Comparison of ENCODE assay signal across 9 cellular contexts in the genomic region with DNA sequence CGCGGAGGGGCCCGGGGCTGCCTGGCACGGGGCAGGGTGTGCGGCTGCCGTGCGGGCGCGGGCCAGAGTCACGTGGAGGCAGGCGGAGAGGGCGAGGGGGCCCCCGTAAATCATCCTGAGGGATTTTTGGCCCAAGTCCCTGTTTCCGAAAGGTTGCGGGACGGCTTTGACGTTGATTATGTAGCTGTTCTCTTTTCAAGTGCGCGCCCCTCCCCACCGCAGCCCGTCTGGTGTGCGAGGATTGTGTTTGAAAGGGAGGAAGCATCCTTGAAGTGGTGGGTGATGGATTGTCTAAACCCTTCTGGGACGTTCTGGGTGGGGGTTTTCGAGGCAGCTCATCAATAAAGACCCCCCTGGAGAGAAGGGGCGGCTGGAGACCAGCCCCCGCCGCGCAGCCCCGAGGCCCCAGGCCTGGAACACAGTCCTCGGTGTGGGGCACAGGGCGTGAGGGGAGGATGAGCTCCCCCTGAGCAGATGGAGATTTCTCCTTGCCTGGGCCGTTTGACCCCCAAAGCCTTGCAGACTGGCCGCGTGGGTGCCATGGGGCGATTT. TPM values are rescaled to one million over a fixed set of nuclear protein-coding genes. Genes with fewer than 3 reads are reported as not detected.
DNase-seq lines count a peak whose midpoint lies in the region; ATAC-seq and TF ChIP-seq lines count a peak whose summit lies in the region.
"Had no signal": no experiment of that assay in that cellular context is flagged by ENCODE, and none has a peak within 500 bp of the region (broad histone marks: within the 10 kb centered on the region; RNA-seq: fewer than 3 reads in every experiment).

No MANE protein-coding gene starts in this region.

- intact Hi-C loops in breast epithelium (cut with DNase I; ENCODE audit: low total_unique reads) (no loop called here), MCF 10A (cut with micrococcal nuclease) (loop anchor here (5.0 kb wide), 2 partner anchors 470 to 790 kb away; no protein-coding TSS in a partner anchor), thyroid gland (cut with DNase I) (loop anchor here (5.0 to 10.0 kb wide), 3 partner anchors 585 to 790 kb away; no protein-coding TSS in a partner anchor)

- H3K27me3 ChIP-seq in breast epithelium (peaks cover 3 to 92% of the 10 kb centered on the region in 2 donors), mucosa of rectum (ENCODE audit: control insufficient read depth in 2 of 2, insufficient read depth in 2 of 2, low read length in 2 of 2) (peaks cover 62 to 72% of the 10 kb centered on the region in 2 donors), upper lobe of left lung (peaks cover 3 to 85% (median 54%) of the 10 kb centered on the region in 4 donors), thyroid gland (peaks cover 73% of the 10 kb centered on the region)

- no peaks in the 10 kb centered on the region for H3K36me3 ChIP-seq in breast epithelium
- H3K36me3 ChIP-seq in mucosa of rectum (ENCODE audit: control insufficient read depth in 2 of 2, insufficient read depth in 2 of 2, low read length in 2 of 2) = no peaks in the 10 kb centered on the region
- H3K36me3 ChIP-seq in upper lobe of left lung = no peaks in the 10 kb centered on the region
- H3K36me3 ChIP-seq in thyroid gland = no peaks in the 10 kb centered on the region

- no peaks in the 10 kb centered on the region for H3K36me3 Mint-ChIP-seq in MCF 10A (ENCODE audit: insufficient read depth, unreplicated experiment)

- TF ChIP-seq POLR2A in breast epithelium (IDR thresholded peaks at IDR 0.05) (no peak), upper lobe of left lung (IDR thresholded peaks at IDR 0.05) (peak in 1 of 4 donors; percentile 15), thyroid gland (IDR thresholded peaks at IDR 0.05) (no peak)

- peaks cover 27% of the 10 kb centered on the region for H3K27me3 Mint-ChIP-seq in MCF 10A (ENCODE audit: insufficient read depth, unreplicated experiment)

- no peaks in the 10 kb centered on the region for H3K9me3 Mint-ChIP-seq in MCF 10A (ENCODE audit: unreplicated experiment)
- H3K9me3 Mint-ChIP-seq: activated T-helper 1 cell treated with anti-CD3 and anti-CD28 coated beads, Interleukin-12 subunit alpha, Interleukin-12 subunit beta, Interleukin-2, Interleukin-4 antibody, amounts not matched to agents 30 ng/mL and 10 ng/mL and 1 ng/mL, durations not matched to agents 14 hours and 24 hours and 36 hours had no signal

- DNase-seq in breast epithelium (ENCODE audit: low spot score in 2 of 2) = no peak
- no peak for DNase-seq in MCF 10A (ENCODE audit: unreplicated experiment)
- no peak for DNase-seq in choroid plexus epithelial cell (ENCODE audit: low read depth)
- DNase-seq in upper lobe of left lung = no peak
- no peak for DNase-seq in stimulated activated CD4-positive, alpha-beta T cell treated with anti-CD3 and anti-CD28 coated beads, Interleukin-12 subunit alpha, Interleukin-12 subunit beta, amount 100 ng/mL, for 4 hours
- no peak for DNase-seq in thyroid gland

- no peak for ATAC-seq in upper lobe of left lung (ENCODE audit: low FRiP score in 2 of 2)
- ATAC-seq in HG03280 (IDR thresholded peaks at IDR 0.05; ENCODE audit: unreplicated experiment) = no peak

- no peak overlapping the region for H3K4me3 Mint-ChIP-seq in MCF 10A (ENCODE audit: unreplicated experiment)
- H3K4me3 Mint-ChIP-seq: activated T-helper 1 cell treated with anti-CD3 and anti-CD28 coated beads, Interleukin-12 subunit alpha, Interleukin-12 subunit beta, Interleukin-2, Interleukin-4 antibody, amounts not matched to agents 30 ng/mL and 10 ng/mL and 1 ng/mL, durations not matched to agents 14 hours and 24 hours and 36 hours had no signal

- WGBS in upper lobe of left lung, 2 donors = 4 to 7% methylated on average over 14 to 18 of the region's 35 CpGs
- WGBS in thyroid gland, 2 donors = 5 to 7% methylated on average over 16 to 35 of the region's 35 CpGs

- H3K9ac ChIP-seq in mucosa of rectum (ENCODE audit: low read depth in 1 of 2, low read length in 2 of 2) = peak overlapping the region in 1 of 2 donors; percentile 59

- H3K4me1 Mint-ChIP-seq in MCF 10A (ENCODE audit: insufficient read depth, unreplicated experiment) = peaks cover 8% of the 10 kb centered on the region

- TF ChIP-seq CTCF in breast epithelium (IDR thresholded peaks at IDR 0.05) (no peak), MCF 10A (IDR thresholded peaks at IDR 0.05; ENCODE audit: unreplicated experiment) (no peak), choroid plexus epithelial cell (conservative IDR thresholded peaks at IDR 0.05; ENCODE audit: low read depth, low read length) (no peak), upper lobe of left lung (IDR thresholded peaks at IDR 0.05) (no peak), thyroid gland (IDR thresholded peaks at IDR 0.05) (no peak)

- CTCF ChIA-PET in MCF 10A (lab: Yijun Ruan, JAX) = interaction anchor here (0.6 to 1.1 kb wide), 7 partner anchors 14 to 1553 kb away, joined by 3 to 8 read pairs (median 4); no protein-coding TSS in a partner anchor

- H3K27ac ChIP-seq in breast epithelium = no peak overlapping the region
- peak overlapping the region; percentile 80 to 82 for H3K27ac ChIP-seq in mucosa of rectum (ENCODE audit: low read depth in 2 of 2, low read length in 2 of 2)
- peak overlapping the region; percentile 65 to 81 (median 79) for H3K27ac ChIP-seq in upper lobe of left lung
- H3K27ac ChIP-seq in thyroid gland = peak overlapping the region in 1 of 3 donors; percentile 12

- H3K4me3 ChIP-seq in breast epithelium (peak overlapping the region in 2 of 3 donors; percentile 36 to 64), choroid plexus epithelial cell (ENCODE audit: low read depth, low read length) (peak overlapping the region; percentile 7), mucosa of rectum (ENCODE audit: low read length in 2 of 2) (peak overlapping the region in 1 of 2 donors; percentile 30), upper lobe of left lung (peak overlapping the region in 3 of 4 donors; percentile 24 to 48 (median 46)), thyroid gland (replicated peaks in 1 of 3) (no peak overlapping the region)

- no peak overlapping the region for H3K27ac Mint-ChIP-seq in MCF 10A (ENCODE audit: low read depth, unreplicated experiment)
- H3K27ac Mint-ChIP-seq: activated T-helper 1 cell treated with anti-CD3 and anti-CD28 coated beads, Interleukin-12 subunit alpha, Interleukin-12 subunit beta, Interleukin-2, Interleukin-4 antibody, amounts not matched to agents 30 ng/mL and 10 ng/mL and 1 ng/mL, durations not matched to agents 14 hours and 24 hours and 36 hours had no signal

- H3K9me3 ChIP-seq in breast epithelium = no peaks in the 10 kb centered on the region
- H3K9me3 ChIP-seq in mucosa of rectum (ENCODE audit: control insufficient read depth in 2 of 2, low read length in 2 of 2) = no peaks in the 10 kb centered on the region
- H3K9me3 ChIP-seq in upper lobe of left lung = no peaks in the 10 kb centered on the region
- no peaks in the 10 kb centered on the region for H3K9me3 ChIP-seq in thyroid gland

- no TSS peak for BruUV-seq in MCF 10A (replicated peaks; lab: Mats Ljungman, UMichigan)

- TF ChIP-seq EP300 in upper lobe of left lung (IDR thresholded peaks at IDR 0.05) = no peak

- POLR2A ChIA-PET in MCF 10A (lab: Yijun Ruan, JAX) = interaction anchor here (1.1 kb wide), 1 partner anchor 469 kb away, joined by 3 read pairs; no protein-coding TSS in a partner anchor

- H3K4me1 ChIP-seq in breast epithelium (peaks cover 4 to 7% of the 10 kb centered on the region in 2 donors), mucosa of rectum (ENCODE audit: control insufficient read depth in 2 of 2, insufficient read depth in 2 of 2, low read length in 2 of 2) (peaks cover 0 to 6% of the 10 kb centered on the region in 2 donors), upper lobe of left lung (peaks cover 36 to 68% (median 47%) of the 10 kb centered on the region in 4 donors), thyroid gland (peaks cover 15 to 46% of the 10 kb centered on the region in 2 donors)

RNA-seq across cellular contexts. Expression of gene FOXF2, which starts 7.0 kb away (rescaled TPM):
- 1 to 10 TPM in 2 of 3 donors, under 1 TPM in 1; 0.73 to 4.9 (median 1.6) TPM for total RNA-seq in breast epithelium
- 8.0 and 10.0 TPM in 2 replicates for total RNA-seq in MCF 10A (2022)
- total RNA-seq in upper lobe of left lung = 10 to 100 TPM in 2 of 6 donors, 1 to 10 TPM in 4; 5.5 to 17.7 (median 8.8) TPM
- 1 to 10 TPM; 1.3 to 2.0 (median 1.7) TPM for total RNA-seq in thyroid gland
- total RNA-seq: activated T-helper 1 cell treated with anti-CD3 and anti-CD28 coated beads, Interleukin-12 subunit alpha, Interleukin-12 subunit beta, Interleukin-2, Interleukin-4 antibody, amounts not matched to agents 30 ng/mL and 10 ng/mL and 1 ng/mL, durations not matched to agents 14 hours and 24 hours and 36 hours had no signal

Comparison
In these comparisons a context has a peak if more than half of its experiments do, and no peak if none do; other contexts are left out.
1. H3K27ac ChIP-seq: peak in mucosa of rectum (2 of 2) and upper lobe of left lung (4 of 4); none in breast epithelium (0 of 2).
2. H3K4me3 ChIP-seq: peak in breast epithelium (2 of 3), choroid plexus epithelial cell (single experiment) and upper lobe of left lung (3 of 4); none in thyroid gland (0 of 3).